40 cellular contexts compared by ENCODE assay signal in genomic region chrX:23754664-23755063, GRCh38.
"Had no signal": no experiment of that assay in that cellular context is flagged by ENCODE, and none has a peak within 500 bp of the region (broad histone marks: within the 10 kb centered on the region; RNA-seq: fewer than 3 reads in every experiment).

No MANE protein-coding gene starts in this region.

- H3K9me3 Mint-ChIP-seq: activated naive CD4-positive, alpha-beta T cell treated with anti-CD3 and anti-CD28 coated beads for 36 hours; activated naive CD4-positive, alpha-beta T cell treated with anti-CD3 and anti-CD28 coated beads, Interleukin-2, amount 10 ng/mL, durations not matched to agents 7 days and 5 days; activated naive CD4-positive, alpha-beta T cell treated with anti-CD3 and anti-CD28 coated beads, Interleukin-2, amount 50 U/mL, for 24 hours; activated naive CD4-positive, alpha-beta T cell treated with anti-CD3 and anti-CD28 coated beads, Interleukin-2, amount 50 U/mL, for 72 hours; activated naive CD8-positive, alpha-beta T cell treated with anti-CD3 and anti-CD28 coated beads for 36 hours; activated naive CD8-positive, alpha-beta T cell treated with anti-CD3 and anti-CD28 coated beads, Interleukin-2, amount 10 ng/mL, durations not matched to agents 7 days and 5 days; activated naive CD8-positive, alpha-beta T cell treated with anti-CD3 and anti-CD28 coated beads, Interleukin-2, amount 50 U/mL, for 24 hours; activated T-cell treated with anti-CD3 and anti-CD28 coated beads, Interleukin-2, amount 50 U/mL, for 24 hours; activated T-cell treated with anti-CD3 and anti-CD28 coated beads, Interleukin-2, amount 50 U/mL, for 4 hours; activated T-cell treated with anti-CD3 and anti-CD28 coated beads, Interleukin-2, amount 50 U/mL, for 72 hours; activated T-helper 1 cell treated with anti-CD3 and anti-CD28 coated beads, Interleukin-12 subunit alpha, Interleukin-12 subunit beta, Interleukin-2, Interleukin-4 antibody, amounts not matched to agents 30 ng/mL and 10 ng/mL and 1 ng/mL, durations not matched to agents 14 hours and 24 hours and 36 hours; activated T-helper 17 cell treated with anti-CD3 and anti-CD28 coated beads, Interleukin-2, amount 50 U/mL, for 72 hours; activated T-helper 2 cell treated with anti-CD3 and anti-CD28 coated beads, Interferon-gamma antibody, Interleukin-2, Interleukin-4, amounts not matched to agents 10 μg/mL and 5 μg/mL and 100 μg/mL, durations not matched to agents 14 hours and 24 hours and 36 hours; brain; central memory CD8-positive, alpha-beta T cell had no signal

- H3K27ac ChIP-seq: adrenal gland, body of pancreas, brain microvascular endothelial cell, breast epithelium, cardiac muscle cell had no signal

- H3K4me3 ChIP-seq: adrenal gland, ascending aorta, body of pancreas, breast epithelium, cardiac muscle cell had no signal

- ATAC-seq: activated naive CD4-positive, alpha-beta T cell treated with anti-CD3 and anti-CD28 coated beads, Interleukin-2, amount 50 U/mL, for 72 hours; activated naive CD8-positive, alpha-beta T cell treated with anti-CD3 and anti-CD28 coated beads, Interleukin-2, amount 50 U/mL, for 24 hours; activated T-cell treated with anti-CD3 and anti-CD28 coated beads, Interleukin-2, amount 50 U/mL, for 4 hours; activated T-cell treated with anti-CD3 and anti-CD28 coated beads, Interleukin-2, amount 50 U/mL, for 72 hours; activated T-helper 17 cell treated with anti-CD3 and anti-CD28 coated beads, Interleukin-2, amount 50 U/mL, for 72 hours; body of pancreas had no signal

- H3K27me3 ChIP-seq: adrenal gland, ascending aorta, body of pancreas, brain microvascular endothelial cell, cardiac muscle cell had no signal

- H3K9me3 ChIP-seq: adrenal gland, ascending aorta, body of pancreas, breast epithelium had no signal

- H3K4me3 Mint-ChIP-seq: activated naive CD4-positive, alpha-beta T cell treated with anti-CD3 and anti-CD28 coated beads for 36 hours; activated naive CD4-positive, alpha-beta T cell treated with anti-CD3 and anti-CD28 coated beads, Interleukin-2, amount 10 ng/mL, durations not matched to agents 7 days and 5 days; activated naive CD4-positive, alpha-beta T cell treated with anti-CD3 and anti-CD28 coated beads, Interleukin-2, amount 50 U/mL, for 24 hours; activated naive CD8-positive, alpha-beta T cell; activated naive CD8-positive, alpha-beta T cell treated with anti-CD3 and anti-CD28 coated beads for 36 hours; activated naive CD8-positive, alpha-beta T cell treated with anti-CD3 and anti-CD28 coated beads, Interleukin-2, amount 10 ng/mL, durations not matched to agents 7 days and 5 days; activated naive CD8-positive, alpha-beta T cell treated with anti-CD3 and anti-CD28 coated beads, Interleukin-2, amount 50 U/mL, for 24 hours; activated T-cell treated with anti-CD3 and anti-CD28 coated beads, Interleukin-2, amount 50 U/mL, for 24 hours; activated T-cell treated with anti-CD3 and anti-CD28 coated beads, Interleukin-2, amount 50 U/mL, for 4 hours; activated T-cell treated with anti-CD3 and anti-CD28 coated beads, Interleukin-2, amount 50 U/mL, for 72 hours; activated T-helper 1 cell treated with anti-CD3 and anti-CD28 coated beads, Interleukin-12 subunit alpha, Interleukin-12 subunit beta, Interleukin-2, Interleukin-4 antibody, amounts not matched to agents 30 ng/mL and 10 ng/mL and 1 ng/mL, durations not matched to agents 14 hours and 24 hours and 36 hours; activated T-helper 17 cell treated with anti-CD3 and anti-CD28 coated beads, Interleukin-2, amount 50 U/mL, for 72 hours; brain; central memory CD8-positive, alpha-beta T cell had no signal

- H3K4me1 Mint-ChIP-seq: activated T-helper 17 cell treated with anti-CD3 and anti-CD28 coated beads, Interleukin-2, amount 50 U/mL, for 72 hours; central memory CD8-positive, alpha-beta T cell had no signal

- H3K27ac Mint-ChIP-seq: activated naive CD4-positive, alpha-beta T cell treated with anti-CD3 and anti-CD28 coated beads for 36 hours; activated naive CD4-positive, alpha-beta T cell treated with anti-CD3 and anti-CD28 coated beads, Interleukin-2, amount 10 ng/mL, durations not matched to agents 7 days and 5 days; activated naive CD4-positive, alpha-beta T cell treated with anti-CD3 and anti-CD28 coated beads, Interleukin-2, amount 50 U/mL, for 72 hours; activated naive CD8-positive, alpha-beta T cell; activated naive CD8-positive, alpha-beta T cell treated with anti-CD3 and anti-CD28 coated beads for 36 hours; activated naive CD8-positive, alpha-beta T cell treated with anti-CD3 and anti-CD28 coated beads, Interleukin-2, amount 10 ng/mL, durations not matched to agents 7 days and 5 days; activated naive CD8-positive, alpha-beta T cell treated with anti-CD3 and anti-CD28 coated beads, Interleukin-2, amount 50 U/mL, for 24 hours; activated T-cell treated with anti-CD3 and anti-CD28 coated beads, Interleukin-2, amount 50 U/mL, for 24 hours; activated T-cell treated with anti-CD3 and anti-CD28 coated beads, Interleukin-2, amount 50 U/mL, for 72 hours; activated T-helper 1 cell treated with anti-CD3 and anti-CD28 coated beads, Interleukin-12 subunit alpha, Interleukin-12 subunit beta, Interleukin-2, Interleukin-4 antibody, amounts not matched to agents 30 ng/mL and 10 ng/mL and 1 ng/mL, durations not matched to agents 14 hours and 24 hours and 36 hours; activated T-helper 17 cell treated with anti-CD3 and anti-CD28 coated beads, Interleukin-2, amount 50 U/mL, for 72 hours; activated T-helper 2 cell treated with anti-CD3 and anti-CD28 coated beads, Interferon-gamma antibody, Interleukin-2, Interleukin-4, amounts not matched to agents 10 μg/mL and 5 μg/mL and 100 μg/mL, durations not matched to agents 14 hours and 24 hours and 36 hours; brain had no signal

- H3K36me3 Mint-ChIP-seq: activated naive CD4-positive, alpha-beta T cell treated with anti-CD3 and anti-CD28 coated beads, Interleukin-2, amount 10 ng/mL, durations not matched to agents 7 days and 5 days; activated naive CD4-positive, alpha-beta T cell treated with anti-CD3 and anti-CD28 coated beads, Interleukin-2, amount 50 U/mL, for 24 hours; activated naive CD4-positive, alpha-beta T cell treated with anti-CD3 and anti-CD28 coated beads, Interleukin-2, amount 50 U/mL, for 72 hours; activated naive CD8-positive, alpha-beta T cell; activated naive CD8-positive, alpha-beta T cell treated with anti-CD3 and anti-CD28 coated beads for 36 hours; activated naive CD8-positive, alpha-beta T cell treated with anti-CD3 and anti-CD28 coated beads, Interleukin-2, amount 10 ng/mL, durations not matched to agents 7 days and 5 days; brain had no signal

- DNase-seq: activated effector memory CD4-positive, alpha-beta T cell treated with anti-CD3 and anti-CD28 coated beads, Interleukin-2, amount 50 U/mL, for 16 hours; activated effector memory CD4-positive, alpha-beta T cell treated with Interleukin-2 at 50 U/mL for 16 hours; activated gamma-delta T cell; activated gamma-delta T cell treated with Interleukin-2 at 50 U/mL for 16 hours; activated naive CD4-positive, alpha-beta T cell; activated naive CD4-positive, alpha-beta T cell treated with anti-CD3 and anti-CD28 coated beads for 36 hours; activated naive CD4-positive, alpha-beta T cell treated with anti-CD3 and anti-CD28 coated beads, Interleukin-2, amount 10 ng/mL, durations not matched to agents 7 days and 5 days; activated naive CD4-positive, alpha-beta T cell treated with anti-CD3 and anti-CD28 coated beads, Interleukin-2, amount 50 U/mL, for 16 hours; activated naive CD4-positive, alpha-beta T cell treated with Interleukin-2 at 50 U/mL for 16 hours; activated naive CD8-positive, alpha-beta T cell treated with anti-CD3 and anti-CD28 coated beads for 36 hours; activated naive CD8-positive, alpha-beta T cell treated with anti-CD3 and anti-CD28 coated beads, Interleukin-2, amount 10 ng/mL, durations not matched to agents 7 days and 5 days; activated naive CD8-positive, alpha-beta T cell treated with anti-CD3 and anti-CD28 coated beads, Interleukin-2, amount 50 U/mL, for 24 hours; activated T-cell treated with anti-CD3 and anti-CD28 coated beads, Interleukin-2, amount 50 U/mL, for 1 hour; activated T-cell treated with anti-CD3 and anti-CD28 coated beads, Interleukin-2, amount 50 U/mL, for 24 hours; activated T-cell treated with anti-CD3 and anti-CD28 coated beads, Interleukin-2, amount 50 U/mL, for 4 hours; activated T-cell treated with anti-CD3 and anti-CD28 coated beads, Interleukin-2, amount 50 U/mL, for 48 hours; activated T-cell treated with anti-CD3 and anti-CD28 coated beads, Interleukin-2, amount 50 U/mL, for 72 hours; adrenal gland; amniotic stem cell; amygdala; anterior cingulate cortex; aorta; body of pancreas; brain microvascular endothelial cell; caudate nucleus; central memory CD4-positive, alpha-beta T cell; cerebellar nuclear complex had no signal

- H3K27me3 Mint-ChIP-seq: activated naive CD4-positive, alpha-beta T cell treated with anti-CD3 and anti-CD28 coated beads, Interleukin-2, amount 10 ng/mL, durations not matched to agents 7 days and 5 days; activated naive CD4-positive, alpha-beta T cell treated with anti-CD3 and anti-CD28 coated beads, Interleukin-2, amount 50 U/mL, for 24 hours; activated naive CD8-positive, alpha-beta T cell; activated naive CD8-positive, alpha-beta T cell treated with anti-CD3 and anti-CD28 coated beads for 36 hours; activated naive CD8-positive, alpha-beta T cell treated with anti-CD3 and anti-CD28 coated beads, Interleukin-2, amount 10 ng/mL, durations not matched to agents 7 days and 5 days; activated naive CD8-positive, alpha-beta T cell treated with anti-CD3 and anti-CD28 coated beads, Interleukin-2, amount 50 U/mL, for 24 hours; activated T-helper 17 cell treated with anti-CD3 and anti-CD28 coated beads, Interleukin-2, amount 50 U/mL, for 72 hours; brain; central memory CD8-positive, alpha-beta T cell had no signal

- H3K4me1 ChIP-seq: adrenal gland, ascending aorta, body of pancreas, breast epithelium had no signal

- FAIRE-seq: astrocyte, bronchial epithelial cell had no signal

- H3K36me3 ChIP-seq: adrenal gland, ascending aorta, brain microvascular endothelial cell, breast epithelium, cardiac muscle cell had no signal
